Comparison of ENCODE assay signal across 11 cellular contexts in genomic region chr2:98476192-98476868, GRCh38. TPM values are rescaled to one million over a fixed set of nuclear protein-coding genes. Genes with fewer than 3 reads are reported as not detected.
DNase-seq lines count a peak whose midpoint lies in the region; ATAC-seq and TF ChIP-seq lines count a peak whose summit lies in the region.
"Had no signal": no experiment of that assay in that cellular context is flagged by ENCODE, and none has a peak within 500 bp of the region (broad histone marks: within the 10 kb centered on the region; RNA-seq: fewer than 3 reads in every experiment).

No MANE protein-coding gene starts in this region.

- no peak for DNase-seq in T-helper 2 cell treated with Interferon-gamma antibody and Interleukin-4, amounts not matched to agents 5 μg/mL and 100 μg/mL, for 36 hours (ENCODE audit: low spot score)
- DNase-seq in T-helper 2 cell, result no peak
- no peak for DNase-seq in activated CD8-positive, alpha-beta T cell treated with anti-CD3 and anti-CD28 coated beads, Interleukin-2, amount 10 ng/mL, durations not matched to agents 7 days and 5 days
- DNase-seq in sigmoid colon, result peak; percentile 61
- DNase-seq in right atrium auricular region (ENCODE audit: low spot score), result no peak
- no peak for DNase-seq in NOMO-1 treated with DMSO at 0.1 percent for 48 hours (lab: John Stamatoyannopoulos, UW; ENCODE audit: unreplicated experiment)
- DNase-seq: amniotic stem cell, SW 1271 had no signal

- H3K27ac ChIP-seq in sigmoid colon (no peak overlapping the region), right atrium auricular region (no peak overlapping the region)

- intact Hi-C loops in sigmoid colon (cut with DNase I), result no loop called here

- TF ChIP-seq CTCF in sigmoid colon (IDR thresholded peaks at IDR 0.05) (no peak), right atrium auricular region (IDR thresholded peaks at IDR 0.05) (no peak)

- TF ChIP-seq EP300 in sigmoid colon (IDR thresholded peaks at IDR 0.05), result no peak

- no peak overlapping the region for H3K4me3 Mint-ChIP-seq in T-helper 2 cell treated with Interferon-gamma antibody and Interleukin-4, amounts not matched to agents 5 μg/mL and 100 μg/mL, for 36 hours
- H3K4me3 Mint-ChIP-seq in activated CD8-positive, alpha-beta T cell treated with anti-CD3 and anti-CD28 coated beads, Interleukin-2, amount 10 ng/mL, durations not matched to agents 7 days and 5 days, result no peak overlapping the region

- 34 to 72% methylated on average over 9 of the region's 9 CpGs for WGBS in sigmoid colon, 2 donors

- H3K36me3 ChIP-seq in sigmoid colon, result no peaks in the 10 kb centered on the region
- H3K36me3 ChIP-seq in right atrium auricular region, result no peaks in the 10 kb centered on the region
- H3K36me3 ChIP-seq: neutrophil had no signal

- peaks cover 0 to 98% (median 85%) of the 10 kb centered on the region in 4 donors for H3K4me1 ChIP-seq in sigmoid colon
- peaks cover 3 to 66% of the 10 kb centered on the region in 2 donors for H3K4me1 ChIP-seq in right atrium auricular region

- no peaks in the 10 kb centered on the region for H3K27me3 Mint-ChIP-seq in T-helper 2 cell treated with Interferon-gamma antibody and Interleukin-4, amounts not matched to agents 5 μg/mL and 100 μg/mL, for 36 hours (ENCODE audit: low read depth)
- H3K27me3 Mint-ChIP-seq in activated CD8-positive, alpha-beta T cell treated with anti-CD3 and anti-CD28 coated beads, Interleukin-2, amount 10 ng/mL, durations not matched to agents 7 days and 5 days (ENCODE audit: low read depth), result no peaks in the 10 kb centered on the region

- H3K36me3 Mint-ChIP-seq in T-helper 2 cell treated with Interferon-gamma antibody and Interleukin-4, amounts not matched to agents 5 μg/mL and 100 μg/mL, for 36 hours (ENCODE audit: low read depth), result peaks cover 24% of the 10 kb centered on the region
- H3K36me3 Mint-ChIP-seq in activated CD8-positive, alpha-beta T cell treated with anti-CD3 and anti-CD28 coated beads, Interleukin-2, amount 10 ng/mL, durations not matched to agents 7 days and 5 days (ENCODE audit: low read depth), result peaks cover 51% of the 10 kb centered on the region

- H3K9me3 Mint-ChIP-seq in T-helper 2 cell treated with Interferon-gamma antibody and Interleukin-4, amounts not matched to agents 5 μg/mL and 100 μg/mL, for 36 hours, result no peaks in the 10 kb centered on the region
- H3K9me3 Mint-ChIP-seq in activated CD8-positive, alpha-beta T cell treated with anti-CD3 and anti-CD28 coated beads, Interleukin-2, amount 10 ng/mL, durations not matched to agents 7 days and 5 days (ENCODE audit: insufficient read depth), result no peaks in the 10 kb centered on the region

- no peak for TF ChIP-seq POLR2A in sigmoid colon (IDR thresholded peaks at IDR 0.05)

- ATAC-seq in HG03135 (IDR thresholded peaks at IDR 0.05; ENCODE audit: unreplicated experiment) (peak; percentile 27), GM18519 (IDR thresholded peaks at IDR 0.05; ENCODE audit: low FRiP score, unreplicated experiment) (no peak)
- ATAC-seq in activated CD8-positive, alpha-beta T cell treated with anti-CD3 and anti-CD28 coated beads, Interleukin-2, amount 10 ng/mL, durations not matched to agents 7 days and 5 days, result no peak

- CTCF ChIA-PET in activated CD8-positive, alpha-beta T cell treated with anti-CD3 and anti-CD28 coated beads, Interleukin-2, amount 10 ng/mL, durations not matched to agents 7 days and 5 days (lab: Charles Lee), result interaction anchor here (0.7 to 3.2 kb wide), 3 partner anchors 8 to 12 kb away, joined by 3 to 22 read pairs (median 3); no protein-coding TSS in a partner anchor

- H3K4me1 Mint-ChIP-seq in T-helper 2 cell treated with Interferon-gamma antibody and Interleukin-4, amounts not matched to agents 5 μg/mL and 100 μg/mL, for 36 hours (ENCODE audit: low read depth), result peaks cover 93% of the 10 kb centered on the region
- peaks cover 100% of the 10 kb centered on the region for H3K4me1 Mint-ChIP-seq in activated CD8-positive, alpha-beta T cell treated with anti-CD3 and anti-CD28 coated beads, Interleukin-2, amount 10 ng/mL, durations not matched to agents 7 days and 5 days (ENCODE audit: low read depth)

- POLR2A ChIA-PET in activated CD8-positive, alpha-beta T cell treated with anti-CD3 and anti-CD28 coated beads, Interleukin-2, amount 10 ng/mL, durations not matched to agents 7 days and 5 days (lab: Charles Lee), result interaction anchor here (1.0 to 1.4 kb wide), 2 partner anchors 10 to 12 kb away, joined by 3 to 9 read pairs; no protein-coding TSS in a partner anchor

- H3K4me3 ChIP-seq in sigmoid colon (no peak overlapping the region), right atrium auricular region (no peak overlapping the region)

- peak overlapping the region; percentile 13 for H3K27ac Mint-ChIP-seq in T-helper 2 cell treated with Interferon-gamma antibody and Interleukin-4, amounts not matched to agents 5 μg/mL and 100 μg/mL, for 36 hours
- peak overlapping the region; percentile 93 for H3K27ac Mint-ChIP-seq in activated CD8-positive, alpha-beta T cell treated with anti-CD3 and anti-CD28 coated beads, Interleukin-2, amount 10 ng/mL, durations not matched to agents 7 days and 5 days

- no peaks in the 10 kb centered on the region for H3K27me3 ChIP-seq in sigmoid colon
- no peaks in the 10 kb centered on the region for H3K27me3 ChIP-seq in right atrium auricular region
- H3K27me3 ChIP-seq: neutrophil had no signal

- no peaks in the 10 kb centered on the region for H3K9me3 ChIP-seq in sigmoid colon
- no peaks in the 10 kb centered on the region for H3K9me3 ChIP-seq in right atrium auricular region
- H3K9me3 ChIP-seq: neutrophil had no signal

RNA-seq across cellular contexts. Expression of gene INPP4A, which starts 31.7 kb away (rescaled TPM):
- total RNA-seq in activated CD8-positive, alpha-beta T cell treated with anti-CD3 and anti-CD28 coated beads, Interleukin-2, amount 10 ng/mL, durations not matched to agents 7 days and 5 days, result 100 to 1,000 TPM; 152 to 157 TPM
- total RNA-seq in sigmoid colon, result 10 to 100 TPM; 30.4 to 49.9 (median 39.9) TPM
- 10 to 100 TPM in 1 of 3 donors, 1 to 10 TPM in 2; 1.8 to 12.2 (median 2.3) TPM for polyA plus RNA-seq in sigmoid colon
- total RNA-seq in right atrium auricular region, result 10 to 100 TPM; 12.7 to 18.2 TPM
